ENCODE assay signal across 8 cellular contexts in the genomic region with DNA sequence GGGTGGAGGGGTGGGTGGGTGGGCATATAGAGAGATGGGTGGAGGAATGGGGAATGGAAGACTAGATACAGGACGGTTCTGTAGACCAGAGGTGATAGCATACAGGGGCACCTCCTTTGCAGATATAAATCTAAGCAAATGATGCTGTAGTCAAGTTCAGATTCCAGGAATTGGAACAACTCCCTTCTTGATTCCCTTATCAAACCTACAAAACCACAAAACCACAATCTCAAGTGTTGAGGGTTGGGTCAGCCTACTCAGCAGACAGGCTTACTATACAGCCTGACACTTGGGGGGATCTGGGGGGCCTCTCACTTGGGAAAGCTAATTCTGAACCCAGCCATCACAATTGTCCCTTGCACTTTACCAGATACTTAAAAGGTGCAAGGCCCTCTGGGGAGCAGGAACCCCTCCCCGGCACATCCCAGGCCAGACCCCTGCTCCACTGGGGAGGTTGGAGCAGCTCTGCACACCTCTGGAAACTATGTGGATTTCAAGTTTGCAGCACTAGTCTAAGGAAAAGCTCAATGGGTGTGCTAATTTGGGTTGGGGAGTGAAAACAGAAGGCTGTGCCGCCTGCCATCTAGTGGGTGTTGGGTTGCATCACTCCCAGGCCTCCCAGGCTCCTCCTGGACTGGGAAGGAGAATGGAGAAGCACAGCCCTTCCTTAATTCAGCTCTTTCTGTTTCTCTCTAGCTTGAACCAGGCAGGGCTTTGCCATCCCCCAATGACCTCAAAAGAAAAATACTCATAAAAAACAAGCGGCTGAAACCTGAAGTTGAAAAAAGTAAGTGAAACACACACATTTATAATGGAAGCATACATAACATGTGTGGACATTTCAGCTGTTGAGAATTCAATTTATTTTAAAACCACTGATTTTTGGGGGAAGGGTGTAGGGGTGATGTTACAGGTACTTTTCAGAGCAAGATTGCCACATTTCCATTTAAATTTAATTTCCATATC.
A peak's percentile ranks its signal among the peaks of the same experiment; 100 is the strongest.
DNase-seq lines count a peak whose midpoint lies in the region; FAIRE-seq and TF ChIP-seq lines count a peak whose summit lies in the region.

No MANE protein-coding gene starts in this region.

- H3K4me3 Mint-ChIP-seq in astrocyte (ENCODE audit: unreplicated experiment) = no peak overlapping the region
- no peak overlapping the region for H3K4me3 Mint-ChIP-seq in activated naive CD8-positive, alpha-beta T cell treated with anti-CD3 and anti-CD28 coated beads for 36 hours

- H4K20me1 ChIP-seq in astrocyte (ENCODE audit: insufficient read depth, low read length) (no peaks in the 10 kb centered on the region), smooth muscle cell (ENCODE audit: low read depth) (no peaks in the 10 kb centered on the region)

- H3K4me2 ChIP-seq in astrocyte (ENCODE audit: low read length) = no peak overlapping the region
- no peak overlapping the region for H3K4me2 ChIP-seq in smooth muscle cell

- H3K27me3 Mint-ChIP-seq in astrocyte (ENCODE audit: low read depth, unreplicated experiment) = no peaks in the 10 kb centered on the region
- H3K27me3 Mint-ChIP-seq in activated naive CD8-positive, alpha-beta T cell treated with anti-CD3 and anti-CD28 coated beads for 36 hours = no peaks in the 10 kb centered on the region

- H2AFZ ChIP-seq in astrocyte (ENCODE audit: low read depth, low read length) = no peak overlapping the region
- H2AFZ ChIP-seq in smooth muscle cell (ENCODE audit: low read depth) = peak overlapping the region; percentile 84

- peaks cover 4% of the 10 kb centered on the region for H3K4me1 Mint-ChIP-seq in astrocyte (ENCODE audit: low read depth, unreplicated experiment)
- no peaks in the 10 kb centered on the region for H3K4me1 Mint-ChIP-seq in activated naive CD8-positive, alpha-beta T cell treated with anti-CD3 and anti-CD28 coated beads for 36 hours

- H3K79me2 ChIP-seq in astrocyte (ENCODE audit: insufficient read depth, low read length) = no peaks in the 10 kb centered on the region
- no peaks in the 10 kb centered on the region for H3K79me2 ChIP-seq in smooth muscle cell (ENCODE audit: low read depth)

- H3K36me3 ChIP-seq in astrocyte (ENCODE audit: insufficient read depth, low read length) (no peaks in the 10 kb centered on the region), smooth muscle cell (ENCODE audit: low read depth) (no peaks in the 10 kb centered on the region)

- H3K9me3 ChIP-seq in astrocyte (ENCODE audit: insufficient read depth, low read depth, low read length) (no peaks in the 10 kb centered on the region), smooth muscle cell (replicated peaks; ENCODE audit: low read depth) (no peaks in the 10 kb centered on the region)

- FAIRE-seq in astrocyte (lab: Jason Lieb, UNC) = no peak

- H3K27me3 ChIP-seq in astrocyte (ENCODE audit: insufficient read depth, low read length) (no peaks in the 10 kb centered on the region), smooth muscle cell (ENCODE audit: low read depth) (no peaks in the 10 kb centered on the region)

- no peaks in the 10 kb centered on the region for H3K9me3 Mint-ChIP-seq in astrocyte (ENCODE audit: unreplicated experiment)
- no peaks in the 10 kb centered on the region for H3K9me3 Mint-ChIP-seq in activated naive CD8-positive, alpha-beta T cell treated with anti-CD3 and anti-CD28 coated beads for 36 hours

- TF ChIP-seq CTCF in HFF-Myc (IDR thresholded peaks at IDR 0.05; ENCODE audit: low read depth, low read length, missing control alignments) = peak; percentile 91
- TF ChIP-seq CTCF in astrocyte (IDR thresholded peaks at IDR 0.05; ENCODE audit: insufficient read depth, low read depth, low read length) = peak; percentile 80
- TF ChIP-seq CTCF in smooth muscle cell (IDR thresholded peaks at IDR 0.05; ENCODE audit: borderline replicate concordance, insufficient read depth, poor library complexity, severe bottlenecking) = peak; percentile 64

- H3K27ac ChIP-seq in astrocyte (ENCODE audit: low read depth, low read length) = no peak overlapping the region
- H3K27ac ChIP-seq in smooth muscle cell (ENCODE audit: low read depth) = no peak overlapping the region

- DNase-seq in EL (peak; percentile 69), HFF-Myc (ENCODE audit: extremely low read depth, low read depth) (no peak), NCI-H226 (peak; percentile 64), astrocyte (ENCODE audit: low read depth) (peak; percentile 51), hippocampal formation (lab: John Stamatoyannopoulos, UW) (peak; percentile 42 to 70), smooth muscle cell (lab: John Stamatoyannopoulos, UW; ENCODE audit: unreplicated experiment) (peak; percentile 10)
- no peak for DNase-seq in activated effector memory CD4-positive, alpha-beta T cell treated with anti-CD3 and anti-CD28 coated beads, Interleukin-2, amount 50 U/mL, for 16 hours
- no peak for DNase-seq in activated naive CD8-positive, alpha-beta T cell treated with anti-CD3 and anti-CD28 coated beads for 36 hours

- H3K4me3 ChIP-seq in HFF-Myc (replicated peaks; ENCODE audit: low read depth, low read length) (no peak overlapping the region), astrocyte (ENCODE audit: insufficient read depth, low read depth, low read length) (no peak overlapping the region), smooth muscle cell (no peak overlapping the region)

- H3K27ac Mint-ChIP-seq in astrocyte (ENCODE audit: unreplicated experiment) = no peak overlapping the region
- no peak overlapping the region for H3K27ac Mint-ChIP-seq in activated naive CD8-positive, alpha-beta T cell treated with anti-CD3 and anti-CD28 coated beads for 36 hours

- H3K4me1 ChIP-seq in astrocyte (ENCODE audit: insufficient read depth, low read length) (peaks cover 4% of the 10 kb centered on the region), smooth muscle cell (ENCODE audit: low read depth) (no peaks in the 10 kb centered on the region)

- 32% methylated on average over 4 of the region's 4 CpGs for WGBS in smooth muscle cell (ENCODE audit: low lambda C conversion rate)

- peaks cover 7% of the 10 kb centered on the region for H3K36me3 Mint-ChIP-seq in astrocyte (ENCODE audit: low read depth, unreplicated experiment)
- H3K36me3 Mint-ChIP-seq in activated naive CD8-positive, alpha-beta T cell treated with anti-CD3 and anti-CD28 coated beads for 36 hours = no peaks in the 10 kb centered on the region

- H3K9ac ChIP-seq in astrocyte (ENCODE audit: low read length) (no peak overlapping the region), smooth muscle cell (ENCODE audit: low read depth) (no peak overlapping the region)

- no peaks in the 10 kb centered on the region for H3F3A ChIP-seq in smooth muscle cell (ENCODE audit: low read depth)

Comparison
In these comparisons a context has a peak if more than half of its experiments do, and no peak if none do; other contexts are left out.
1. DNase-seq: peak in EL (single experiment), NCI-H226 (single experiment), astrocyte (single experiment), hippocampal formation (2 of 2) and smooth muscle cell (single experiment); none in HFF-Myc (single experiment), activated effector memory CD4-positive, alpha-beta T cell treated with anti-CD3 and anti-CD28 coated beads, Interleukin-2, amount 50 U/mL, for 16 hours (single experiment) and activated naive CD8-positive, alpha-beta T cell treated with anti-CD3 and anti-CD28 coated beads for 36 hours (single experiment).
2. Peak in every context shown above with its lines, with median percentiles within 50 percentile points of each other: CTCF ChIP-seq.